11 cellular contexts compared by ENCODE assay signal in the genomic region with DNA sequence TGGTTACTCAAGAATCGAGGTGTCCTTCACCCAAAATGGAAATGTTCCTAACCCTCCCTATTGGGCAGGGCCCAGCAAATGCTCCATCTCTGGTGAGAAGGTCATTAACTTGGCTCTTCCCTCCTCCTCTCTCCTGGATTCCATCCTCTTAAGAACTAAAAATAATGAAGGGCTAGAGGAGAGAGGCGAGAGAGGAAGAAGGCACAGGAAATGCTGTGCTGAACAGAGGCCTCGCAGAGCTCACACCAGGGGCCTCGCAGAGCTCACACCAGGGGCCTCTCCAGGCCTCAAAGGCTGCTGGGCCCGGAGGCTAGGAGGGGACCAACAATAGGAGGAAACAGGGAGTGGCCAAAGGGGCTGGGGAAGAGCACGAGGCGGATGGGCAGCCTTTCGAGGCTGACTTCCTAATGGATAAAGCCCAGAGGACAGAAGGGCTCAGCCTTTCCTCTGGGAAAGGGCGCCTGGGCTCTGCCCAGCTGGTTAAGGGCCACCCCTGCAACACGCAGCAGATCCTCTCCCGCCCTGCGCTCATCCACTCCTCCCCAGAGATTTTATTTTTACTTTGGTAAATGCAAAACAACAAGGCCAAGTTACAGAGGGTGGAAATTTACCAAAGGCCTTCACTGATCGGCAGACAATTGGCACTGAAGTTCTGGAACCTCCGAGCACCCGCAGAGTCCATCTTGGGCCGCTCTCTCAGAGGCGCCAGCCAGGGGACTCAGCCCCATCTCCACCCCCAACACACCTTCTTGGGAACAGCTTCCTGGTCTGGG.
DNase-seq lines count a peak whose midpoint lies in the region; ATAC-seq and TF ChIP-seq lines count a peak whose summit lies in the region.
"Had no signal": no experiment of that assay in that cellular context is flagged by ENCODE, and none has a peak within 500 bp of the region (broad histone marks: within the 10 kb centered on the region; RNA-seq: fewer than 3 reads in every experiment).

No MANE protein-coding gene starts in this region.

- no peak overlapping the region for H3K4ac ChIP-seq in neuronal stem cell (ENCODE audit: low read length)

- no CpG with 5 or more reads among the region's 17 CpGs for WGBS in neuronal stem cell (ENCODE audit: extremely low coverage in 2 of 2, insufficient read length in 2 of 2, insufficient replicate concordance in 1 of 2), 2 donors

- H2BK5ac ChIP-seq in neuronal stem cell (ENCODE audit: low read length), result no peak overlapping the region

- H3K27ac Mint-ChIP-seq in effector memory CD8-positive, alpha-beta T cell, result peak overlapping the region; percentile 96 to 99
- H3K27ac Mint-ChIP-seq in HFFc6, result no peak overlapping the region

- no peak overlapping the region for H2AK5ac ChIP-seq in neuronal stem cell (ENCODE audit: low read depth, low read length)

- peak overlapping the region; percentile 76 to 79 for H3K4me3 Mint-ChIP-seq in effector memory CD8-positive, alpha-beta T cell
- no peak overlapping the region for H3K4me3 Mint-ChIP-seq in HFFc6

- H3K23ac ChIP-seq in neuronal stem cell (ENCODE audit: low read depth, low read length, poor library complexity), result no peak overlapping the region

- H3K36me3 Mint-ChIP-seq in effector memory CD8-positive, alpha-beta T cell (ENCODE audit: insufficient read depth), result peaks cover 37% of the 10 kb centered on the region
- no peaks in the 10 kb centered on the region for H3K36me3 Mint-ChIP-seq in HFFc6 (ENCODE audit: low read depth)

- H2BK12ac ChIP-seq in neuronal stem cell (ENCODE audit: low read length), result no peak overlapping the region

- no peak for TF ChIP-seq CTCF in HFFc6 (IDR thresholded peaks at IDR 0.05)

- no peak overlapping the region for H3K14ac ChIP-seq in neuronal stem cell (ENCODE audit: low read length)

- no peaks in the 10 kb centered on the region for H3K27me3 ChIP-seq in neuronal stem cell (ENCODE audit: control insufficient read depth in 3 of 3, insufficient read depth in 3 of 3, low read depth in 1 of 3, low read length in 3 of 3)
- H3K27me3 ChIP-seq: brain microvascular endothelial cell had no signal

- H3K4me1 ChIP-seq in neuronal stem cell (ENCODE audit: control insufficient read depth in 2 of 2, insufficient read depth in 1 of 2, low read depth in 1 of 2, low read length in 2 of 2), result peaks cover 51 to 54% of the 10 kb centered on the region in 2 donors

- H2BK15ac ChIP-seq in neuronal stem cell (ENCODE audit: low read length), result no peak overlapping the region

- H3K9ac ChIP-seq in neuronal stem cell (ENCODE audit: low read depth, low read length, poor library complexity), result no peak overlapping the region

- H3K79me1 ChIP-seq in neuronal stem cell (ENCODE audit: low read depth, low read length), result no peaks in the 10 kb centered on the region

- no peaks in the 10 kb centered on the region for H3K9me3 Mint-ChIP-seq in effector memory CD8-positive, alpha-beta T cell
- H3K9me3 Mint-ChIP-seq in HFFc6, result no peaks in the 10 kb centered on the region

- no peak overlapping the region for H3K4me2 ChIP-seq in neuronal stem cell (ENCODE audit: insufficient read depth, low read length, poor library complexity, severe bottlenecking)

- H2AFZ ChIP-seq in neuronal stem cell (ENCODE audit: low read length), result no peak overlapping the region

- H3K18ac ChIP-seq in neuronal stem cell (ENCODE audit: low read length), result peak overlapping the region; percentile 81

- no peak for ATAC-seq in effector memory CD8-positive, alpha-beta T cell (replicated peaks)
- ATAC-seq in HG02870 (IDR thresholded peaks at IDR 0.05; ENCODE audit: unreplicated experiment), result no peak

- H3K27ac ChIP-seq in neuronal stem cell (replicated peaks; ENCODE audit: low read length), result no peak overlapping the region
- H3K27ac ChIP-seq: brain microvascular endothelial cell had no signal

- no peak overlapping the region for H4K91ac ChIP-seq in neuronal stem cell (ENCODE audit: low read depth, low read length, poor library complexity)

- H3K36me3 ChIP-seq in neuronal stem cell (replicated peaks in 1 of 2; ENCODE audit: control insufficient read depth in 2 of 2, insufficient read depth in 2 of 2, low read length in 2 of 2), result no peaks in the 10 kb centered on the region
- H3K36me3 ChIP-seq: brain microvascular endothelial cell had no signal

- H3K4me1 Mint-ChIP-seq in effector memory CD8-positive, alpha-beta T cell (ENCODE audit: low read depth in 2 of 2), result peaks cover 76 to 88% of the 10 kb centered on the region in 2 donors
- H3K4me1 Mint-ChIP-seq in HFFc6 (ENCODE audit: low read depth), result peaks cover 66% of the 10 kb centered on the region

- DNase-seq in DMS153 treated with DMSO at 0.1 percent for 48 hours (lab: John Stamatoyannopoulos, UW; ENCODE audit: unreplicated experiment), result peak; percentile 26
- DNase-seq in NCI-H69 (lab: John Stamatoyannopoulos, UW), result peak; percentile 91
- no peak for DNase-seq in effector memory CD8-positive, alpha-beta T cell
- no peak for DNase-seq in neuronal stem cell (ENCODE audit: low spot score)
- no peak for DNase-seq in DMS53 treated with DMSO at 0.1 percent for 48 hours (lab: John Stamatoyannopoulos, UW; ENCODE audit: unreplicated experiment)
- DNase-seq in NCI-H187 (lab: John Stamatoyannopoulos, UW), result no peak
- DNase-seq in HFFc6, result no peak
- DNase-seq: brain microvascular endothelial cell; stimulated activated CD4-positive, alpha-beta T cell treated with anti-CD3 and anti-CD28 coated beads, Interleukin-4, amount 100 ng/mL, for 4 hours; SW 1271 had no signal

- H4K8ac ChIP-seq in neuronal stem cell (ENCODE audit: low read depth, low read length), result no peak overlapping the region

- no peaks in the 10 kb centered on the region for H3K9me3 ChIP-seq in neuronal stem cell (replicated peaks in 1 of 2; ENCODE audit: control insufficient read depth in 2 of 2, insufficient read depth in 1 of 2, low read depth in 1 of 2, low read length in 2 of 2)

- H2BK120ac ChIP-seq in neuronal stem cell (ENCODE audit: low read depth, low read length), result no peak overlapping the region

- no peak overlapping the region for H3K4me3 ChIP-seq in neuronal stem cell (ENCODE audit: low read length in 2 of 2)

- H3K27me3 Mint-ChIP-seq in effector memory CD8-positive, alpha-beta T cell, result no peaks in the 10 kb centered on the region
- peaks cover 5% of the 10 kb centered on the region; the same call in 1 of the 2 replicates for H3K27me3 Mint-ChIP-seq in HFFc6 (ENCODE audit: insufficient read depth)

Comparison
In these comparisons a context has a peak if more than half of its experiments do, and no peak if none do; other contexts are left out.
1. DNase-seq: peak in DMS153 treated with DMSO at 0.1 percent for 48 hours (single experiment) and NCI-H69 (single experiment); none in effector memory CD8-positive, alpha-beta T cell (0 of 3), neuronal stem cell (single experiment), DMS53 treated with DMSO at 0.1 percent for 48 hours (single experiment), NCI-H187 (0 of 2) and HFFc6 (single experiment).